27 cellular contexts compared by ENCODE assay signal in the genomic region with DNA sequence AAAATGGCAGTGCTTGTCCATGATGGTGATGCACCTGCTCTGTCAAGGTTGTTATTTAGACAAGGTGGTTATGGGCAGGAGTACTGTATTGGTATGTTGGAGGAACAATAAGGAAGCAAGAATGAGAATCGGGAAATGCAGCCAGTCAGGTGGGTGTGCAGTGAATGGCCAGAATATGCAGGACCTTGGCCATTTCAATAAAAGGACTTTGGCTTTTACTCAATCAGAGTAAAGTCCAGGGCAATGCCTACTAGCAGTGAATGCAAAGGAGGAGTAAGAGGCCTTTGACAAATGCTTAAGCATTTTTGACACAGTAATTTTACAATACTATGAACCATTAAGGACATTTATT. TPM values are rescaled to one million over a fixed set of nuclear protein-coding genes. Genes with fewer than 3 reads are reported as not detected.
"Had no signal": no experiment of that assay in that cellular context is flagged by ENCODE, and none has a peak within 500 bp of the region (broad histone marks: within the 10 kb centered on the region; RNA-seq: fewer than 3 reads in every experiment).

No MANE protein-coding gene starts in this region.

- H3K27ac Mint-ChIP-seq: activated T-cell treated with anti-CD3 and anti-CD28 coated beads, Interleukin-2, amount 50 U/mL, for 24 hours; activated T-helper 2 cell treated with anti-CD3 and anti-CD28 coated beads, Interferon-gamma antibody, Interleukin-2, Interleukin-4, amounts not matched to agents 10 μg/mL and 5 μg/mL and 100 μg/mL, durations not matched to agents 14 hours and 24 hours and 36 hours; endodermal cell; stimulated activated effector memory CD8-positive, alpha-beta T cell treated with anti-CD3 and anti-CD28 coated beads, Interleukin-12 subunit alpha, Interleukin-12 subunit beta, amount 100 ng/mL, for 72 hours; stimulated activated naive CD8-positive, alpha-beta T cell treated with anti-CD3 and anti-CD28 coated beads, Interleukin-15, amount 100 ng/mL, for 72 hours; T-helper 2 cell treated with Interferon-gamma antibody and Interleukin-4, amounts not matched to agents 5 μg/mL and 100 μg/mL, for 36 hours had no signal

- DNase-seq: activated CD4-positive, alpha-beta T cell treated with anti-CD3 and anti-CD28 coated beads for 1 hour; activated CD8-positive, alpha-beta memory T cell treated with anti-CD3 and anti-CD28 coated beads for 24 hours; activated CD8-positive, alpha-beta memory T cell treated with anti-CD3 and anti-CD28 coated beads, Interleukin-2, amount 50 U/mL, for 4 hours; activated naive CD4-positive, alpha-beta T cell; activated T-cell treated with anti-CD3 and anti-CD28 coated beads, Interleukin-2, amount 50 U/mL, for 24 hours; adrenal gland; brain microvascular endothelial cell; caudate nucleus; endodermal cell; heart right ventricle; lower lobe of right lung; natural killer cell; pancreas; right cardiac atrium; stimulated activated CD4-positive, alpha-beta T cell treated with anti-CD3 and anti-CD28 coated beads, Interleukin-1b, Interleukin-23, amount 100 ng/mL, for 48 hours; stimulated activated naive CD8-positive, alpha-beta T cell treated with anti-CD3 and anti-CD28 coated beads, Interleukin-15, amount 100 ng/mL, for 72 hours; uterus had no signal

- H3K27ac ChIP-seq: adrenal gland, heart right ventricle, lower lobe of right lung, pancreas, uterus had no signal

- H3K36me3 Mint-ChIP-seq: natural killer cell; stimulated activated effector memory CD8-positive, alpha-beta T cell treated with anti-CD3 and anti-CD28 coated beads, Interleukin-12 subunit alpha, Interleukin-12 subunit beta, amount 100 ng/mL, for 72 hours had no signal

- H3K27me3 Mint-ChIP-seq: activated naive CD8-positive, alpha-beta T cell; activated T-cell treated with anti-CD3 and anti-CD28 coated beads, Interleukin-2, amount 50 U/mL, for 24 hours; stimulated activated naive CD8-positive, alpha-beta T cell treated with anti-CD3 and anti-CD28 coated beads, Interleukin-15, amount 100 ng/mL, for 72 hours had no signal

- ATAC-seq: heart right ventricle; lower lobe of right lung; natural killer cell; pancreas; right cardiac atrium; stimulated activated effector memory CD8-positive, alpha-beta T cell treated with anti-CD3 and anti-CD28 coated beads, Interleukin-12 subunit alpha, Interleukin-12 subunit beta, amount 100 ng/mL, for 72 hours; stimulated activated naive CD8-positive, alpha-beta T cell treated with anti-CD3 and anti-CD28 coated beads, Interleukin-15, amount 100 ng/mL, for 72 hours had no signal

- FAIRE-seq: keratinocyte, pancreas had no signal

- H3K27me3 ChIP-seq: adrenal gland, ascending aorta, brain microvascular endothelial cell, heart right ventricle, pancreas, tibial nerve, uterus had no signal

- H3K4me3 Mint-ChIP-seq: activated T-cell treated with anti-CD3 and anti-CD28 coated beads, Interleukin-2, amount 50 U/mL, for 24 hours; endodermal cell; natural killer cell; stimulated activated effector memory CD8-positive, alpha-beta T cell treated with anti-CD3 and anti-CD28 coated beads, Interleukin-12 subunit alpha, Interleukin-12 subunit beta, amount 100 ng/mL, for 72 hours; stimulated activated naive CD8-positive, alpha-beta T cell treated with anti-CD3 and anti-CD28 coated beads, Interleukin-15, amount 100 ng/mL, for 72 hours; T-helper 2 cell treated with Interferon-gamma antibody and Interleukin-4, amounts not matched to agents 5 μg/mL and 100 μg/mL, for 36 hours had no signal

- H3K9me3 ChIP-seq: adrenal gland, ascending aorta, lower lobe of right lung, pancreas, tibial nerve, uterus had no signal

- H3K36me3 ChIP-seq: adrenal gland, ascending aorta, heart right ventricle, lower lobe of right lung, pancreas, tibial nerve, uterus had no signal

- H3K4me1 ChIP-seq: uterus had no signal

- H3K9me3 Mint-ChIP-seq: natural killer cell had no signal

- H3K4me3 ChIP-seq: adrenal gland, ascending aorta, coronary artery, heart right ventricle, lower lobe of right lung, pancreas, tibial nerve, uterus had no signal

RNA-seq across cellular contexts. Expression of gene WDR64, which starts 9.5 kb away (rescaled TPM):
- total RNA-seq: activated T-helper 2 cell treated with anti-CD3 and anti-CD28 coated beads, Interferon-gamma antibody, Interleukin-2, Interleukin-4, amounts not matched to agents 10 μg/mL and 5 μg/mL and 100 μg/mL, durations not matched to agents 14 hours and 24 hours and 36 hours; ascending aorta; endodermal cell; fibroblast of villous mesenchyme; lower lobe of right lung; natural killer cell; pancreas; pulmonary artery endothelial cell had no signal
- polyA plus RNA-seq: heart right ventricle, keratinocyte, pancreas, right cardiac atrium had no signal
